Comparison of ENCODE assay signal across 12 cellular contexts in the genomic region with DNA sequence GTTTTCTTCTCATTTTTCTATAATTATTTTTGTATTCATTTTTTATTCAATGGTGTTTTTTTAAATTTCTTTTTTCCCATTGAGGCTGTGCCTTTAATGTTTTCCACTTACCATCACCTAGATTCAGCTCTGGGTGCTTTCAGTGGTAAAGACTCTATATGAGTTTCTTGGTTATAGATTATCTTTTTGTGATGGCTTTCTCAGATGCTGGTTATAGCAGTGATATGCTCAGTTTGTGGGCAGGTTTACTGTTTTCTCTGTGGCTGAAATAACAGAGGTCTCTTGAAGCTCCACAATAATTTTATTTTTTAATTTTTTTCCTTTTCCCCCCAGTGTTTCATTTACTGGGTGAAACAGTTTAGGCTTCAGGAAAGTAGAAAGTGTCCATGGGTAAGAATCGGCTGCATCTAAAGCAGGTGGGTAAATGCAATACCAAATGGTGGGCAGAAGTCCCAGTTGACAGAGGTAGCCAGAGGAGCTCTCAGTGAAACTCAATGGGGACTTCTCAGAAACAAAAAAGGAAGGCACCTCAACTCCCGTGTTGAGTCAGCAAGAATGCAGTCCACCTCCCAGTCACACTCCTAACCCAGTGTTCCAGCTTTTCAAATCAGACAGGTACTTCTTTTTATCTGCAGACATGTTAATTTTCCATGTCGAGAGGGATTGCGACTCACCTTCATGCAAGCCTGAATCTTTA.
"Had no signal": no experiment of that assay in that cellular context is flagged by ENCODE, and none has a peak within 500 bp of the region (broad histone marks: within the 10 kb centered on the region; RNA-seq: fewer than 3 reads in every experiment).

No MANE protein-coding gene starts in this region.

- DNase-seq: activated CD4-positive, alpha-beta T cell treated with anti-CD3 and anti-CD28 coated beads, Interleukin-2, amount 10 ng/mL, durations not matched to agents 7 days and 5 days; activated CD8-positive, alpha-beta memory T cell treated with anti-CD3 and anti-CD28 coated beads, Interleukin-2, amount 50 U/mL, for 48 hours; activated gamma-delta T cell treated with Interleukin-2 at 50 U/mL for 16 hours; activated T-cell treated with anti-CD3 and anti-CD28 coated beads, Interleukin-2, amount 50 U/mL, for 72 hours; amniotic stem cell; mammary epithelial cell; psoas muscle; right lobe of liver; stimulated activated naive CD8-positive, alpha-beta T cell treated with anti-CD3 and anti-CD28 coated beads, Interleukin-15, amount 100 ng/mL, for 72 hours; testis; upper lobe of left lung had no signal

- ATAC-seq: activated T-cell treated with anti-CD3 and anti-CD28 coated beads, Interleukin-2, amount 50 U/mL, for 72 hours; psoas muscle; right lobe of liver; stimulated activated naive CD8-positive, alpha-beta T cell treated with anti-CD3 and anti-CD28 coated beads, Interleukin-15, amount 100 ng/mL, for 72 hours had no signal

- H3K4me3 ChIP-seq: psoas muscle, right lobe of liver, smooth muscle cell, testis, upper lobe of left lung had no signal
